ENCODE assay signal across 18 cellular contexts in the genomic region with DNA sequence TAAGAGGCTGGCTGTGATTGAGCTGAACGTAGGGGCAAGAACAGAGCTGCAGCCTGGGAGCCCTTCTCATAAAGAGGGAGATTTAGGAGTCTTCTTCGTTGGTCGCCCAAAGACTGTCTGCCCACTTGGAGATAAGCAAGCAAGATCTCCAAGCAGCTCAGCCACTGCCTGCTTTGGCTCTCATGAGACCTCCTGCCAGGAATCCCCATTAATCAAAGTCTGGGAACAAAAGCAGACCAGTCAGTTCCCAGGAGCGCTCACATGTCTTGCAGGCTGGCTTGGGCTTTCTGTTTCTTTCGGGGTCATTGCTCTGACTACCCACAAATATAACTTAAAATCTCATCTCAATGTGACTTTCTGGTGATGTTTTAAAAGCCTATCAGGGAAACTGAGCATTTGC. TPM values are rescaled to one million over a fixed set of nuclear protein-coding genes. Genes with fewer than 3 reads are reported as not detected.
A peak's percentile ranks its signal among the peaks of the same experiment; 100 is the strongest.
DNase-seq lines count a peak whose midpoint lies in the region; ATAC-seq and TF ChIP-seq lines count a peak whose summit lies in the region.
"Had no signal": no experiment of that assay in that cellular context is flagged by ENCODE, and none has a peak within 500 bp of the region (broad histone marks: within the 10 kb centered on the region; RNA-seq: fewer than 3 reads in every experiment).

No MANE protein-coding gene starts in this region.

- peaks cover 31% of the 10 kb centered on the region for H3K4me1 Mint-ChIP-seq in CD4-positive, alpha-beta T cell (ENCODE audit: low read depth)
- H3K4me1 Mint-ChIP-seq in IgD-negative memory B cell (peaks cover 6 to 9% (median 8%) of the 10 kb centered on the region in 3 donors), nephron (peaks cover 33% of the 10 kb centered on the region), HFFc6 (ENCODE audit: low read depth) (no peaks in the 10 kb centered on the region)

- H3K27ac Mint-ChIP-seq in CD4-positive, alpha-beta T cell: no peak overlapping the region
- no peak overlapping the region for H3K27ac Mint-ChIP-seq in IgD-negative memory B cell
- H3K27ac Mint-ChIP-seq in nephron: peak overlapping the region in 2 of 3 experiments; percentile 5 to 65
- H3K27ac Mint-ChIP-seq in HFFc6: no peak overlapping the region
- H3K27ac Mint-ChIP-seq: activated CD8-positive, alpha-beta memory T cell treated with anti-CD3 and anti-CD28 coated beads, Interleukin-2, amount 10 ng/mL, durations not matched to agents 7 days and 5 days; T-helper 2 cell treated with Interferon-gamma antibody and Interleukin-4, amounts not matched to agents 5 μg/mL and 100 μg/mL, for 36 hours had no signal

- ATAC-seq in CD4-positive, alpha-beta T cell (ENCODE audit: poor library complexity): no peak
- ATAC-seq in HG03442 (IDR thresholded peaks at IDR 0.05; ENCODE audit: unreplicated experiment) (no peak), HG02763 (IDR thresholded peaks at IDR 0.05; ENCODE audit: unreplicated experiment) (no peak), HG02885 (IDR thresholded peaks at IDR 0.05; ENCODE audit: poor library complexity, unreplicated experiment) (no peak)
- ATAC-seq: activated CD8-positive, alpha-beta memory T cell treated with anti-CD3 and anti-CD28 coated beads, Interleukin-2, amount 10 ng/mL, durations not matched to agents 7 days and 5 days had no signal

- CTCF ChIA-PET in CD4-positive, alpha-beta T cell (lab: Charles Lee): interaction anchor here (1.7 kb wide), 1 partner anchor 59 kb away, joined by 5 read pairs; no protein-coding TSS in a partner anchor

- H3K27ac ChIP-seq in CD4-positive, alpha-beta T cell (ENCODE audit: low read depth, low read length): no peak overlapping the region
- H3K27ac ChIP-seq: GM23248 had no signal

- H3K27me3 Mint-ChIP-seq in CD4-positive, alpha-beta T cell: peaks cover 10% of the 10 kb centered on the region
- H3K27me3 Mint-ChIP-seq in IgD-negative memory B cell: peaks cover 2% of the 10 kb centered on the region
- H3K27me3 Mint-ChIP-seq in nephron (ENCODE audit: low read depth): no peaks in the 10 kb centered on the region
- H3K27me3 Mint-ChIP-seq in HFFc6 (ENCODE audit: insufficient read depth): peaks cover 27% of the 10 kb centered on the region

- H3K9me3 ChIP-seq in CD4-positive, alpha-beta T cell (ENCODE audit: control insufficient read depth, low read length): no peaks in the 10 kb centered on the region
- H3K9me3 ChIP-seq: gastrocnemius medialis had no signal

- peak overlapping the region; percentile 38 for H3K4me3 Mint-ChIP-seq in CD4-positive, alpha-beta T cell
- H3K4me3 Mint-ChIP-seq in IgD-negative memory B cell: peak overlapping the region in 3 of 4 donors; percentile 0 to 79 (median 32)
- H3K4me3 Mint-ChIP-seq in nephron: peak overlapping the region; percentile 75 to 94 (median 84)
- no peak overlapping the region for H3K4me3 Mint-ChIP-seq in HFFc6
- H3K4me3 Mint-ChIP-seq: activated CD8-positive, alpha-beta memory T cell treated with anti-CD3 and anti-CD28 coated beads, Interleukin-2, amount 10 ng/mL, durations not matched to agents 7 days and 5 days; T-helper 2 cell treated with Interferon-gamma antibody and Interleukin-4, amounts not matched to agents 5 μg/mL and 100 μg/mL, for 36 hours had no signal

- no peaks in the 10 kb centered on the region for H3K36me3 Mint-ChIP-seq in CD4-positive, alpha-beta T cell (ENCODE audit: low read depth)
- H3K36me3 Mint-ChIP-seq in IgD-negative memory B cell (no peaks in the 10 kb centered on the region), nephron (ENCODE audit: low read depth) (no peaks in the 10 kb centered on the region), HFFc6 (ENCODE audit: low read depth) (no peaks in the 10 kb centered on the region)
- H3K36me3 Mint-ChIP-seq: activated CD8-positive, alpha-beta memory T cell treated with anti-CD3 and anti-CD28 coated beads, Interleukin-2, amount 10 ng/mL, durations not matched to agents 7 days and 5 days; naive B cell had no signal

- no peaks in the 10 kb centered on the region for H3K27me3 ChIP-seq in CD4-positive, alpha-beta T cell (ENCODE audit: control insufficient read depth, insufficient read depth, low read length)
- H3K27me3 ChIP-seq: gastrocnemius medialis had no signal

- no peaks in the 10 kb centered on the region for H3K9me3 Mint-ChIP-seq in CD4-positive, alpha-beta T cell
- no peaks in the 10 kb centered on the region for H3K9me3 Mint-ChIP-seq in IgD-negative memory B cell
- H3K9me3 Mint-ChIP-seq in nephron: peaks cover 3% of the 10 kb centered on the region
- H3K9me3 Mint-ChIP-seq in HFFc6: no peaks in the 10 kb centered on the region
- H3K9me3 Mint-ChIP-seq: naive B cell; T-helper 2 cell treated with Interferon-gamma antibody and Interleukin-4, amounts not matched to agents 5 μg/mL and 100 μg/mL, for 36 hours had no signal

- no peak for TF ChIP-seq CTCF in CD4-positive, alpha-beta T cell (IDR thresholded peaks at IDR 0.05)
- no peak for TF ChIP-seq CTCF in nephron (IDR thresholded peaks at IDR 0.05; ENCODE audit: unreplicated experiment in 3 of 3)
- no peak for TF ChIP-seq CTCF in HFFc6 (IDR thresholded peaks at IDR 0.05)

- no peak for DNase-seq in CD4-positive, alpha-beta T cell
- DNase-seq in amniotic epithelial cell (ENCODE audit: low read depth): peak; percentile 23
- DNase-seq in HFFc6: no peak
- DNase-seq: activated CD8-positive, alpha-beta memory T cell treated with anti-CD3 and anti-CD28 coated beads, Interleukin-2, amount 10 ng/mL, durations not matched to agents 7 days and 5 days; activated effector memory CD4-positive, alpha-beta T cell treated with Interleukin-2 at 50 U/mL for 16 hours; amniotic stem cell; gastrocnemius medialis; GDM1; GM23248; naive B cell; NCI-H2081 treated with DMSO at 0.1 percent for 48 hours; SHP77 treated with DMSO at 0.1 percent for 48 hours had no signal

- intact Hi-C loops in CD4-positive, alpha-beta T cell (cut with DNase I, micrococcal nuclease): loop anchor here (5.0 to 10.0 kb wide), 4 partner anchors 254 to 1052 kb away; partner anchors contain the start of genes MDN1 (in 1 of the 2) and RNGTT (in 1 of the 2)

- POLR2A ChIA-PET in CD4-positive, alpha-beta T cell (lab: Charles Lee): no interaction called here

RNA-seq across cellular contexts. Expression of gene ANKRD6, which starts 2.4 kb away (rescaled TPM):
- 1 to 10 TPM; 3.8 to 4.8 TPM for total RNA-seq in CD4-positive, alpha-beta T cell
- 6.6 TPM for polyA plus RNA-seq in IgD-negative memory B cell
- total RNA-seq in HFFc6 (2021; fragmentation: NEBNext Ultra II Directional; extraction: Animal tissue kit (Norgen Biotek cat#: 25700)): not detected

RNA-seq across cellular contexts. Expression of gene RRAGD, which starts 18.5 kb away (rescaled TPM):
- 10 to 100 TPM in 1 of 2 experiments, 1 to 10 TPM in 1; 9.0 to 10.2 TPM for total RNA-seq in CD4-positive, alpha-beta T cell
- polyA plus RNA-seq in IgD-negative memory B cell: 1.0 TPM
- total RNA-seq in HFFc6 (2021; fragmentation: NEBNext Ultra II Directional; extraction: Animal tissue kit (Norgen Biotek cat#: 25700)): not detected
- total RNA-seq: GM23248 had no signal
- polyA plus RNA-seq: GM23248 had no signal

Comparison
In these comparisons a context has a peak if more than half of its experiments do, and no peak if none do; other contexts are left out.
1. H3K27ac Mint-ChIP-seq: peak in nephron (2 of 3); none in CD4-positive, alpha-beta T cell (single experiment), IgD-negative memory B cell (0 of 3) and HFFc6 (single experiment).
2. RNA of gene ANKRD6, which starts 2.4 kb away (total RNA-seq): 3.8 to 4.8 TPM in CD4-positive, alpha-beta T cell; not detected in HFFc6; every median in the first group is over 4 times any median in the second.
3. RNA of gene RRAGD, which starts 18.5 kb away (total RNA-seq): 9.0 to 10.2 TPM in CD4-positive, alpha-beta T cell; not detected in HFFc6; every median in the first group is over 4 times any median in the second.